Comparison of ENCODE assay signal across 13 cellular contexts in genomic region chr1:46556822-46557221, GRCh38. TPM values are rescaled to one million over a fixed set of nuclear protein-coding genes. Genes with fewer than 3 reads are reported as not detected.
DNase-seq lines count a peak whose midpoint lies in the region; ATAC-seq and TF ChIP-seq lines count a peak whose summit lies in the region.
"Had no signal": no experiment of that assay in that cellular context is flagged by ENCODE, and none has a peak within 500 bp of the region (broad histone marks: within the 10 kb centered on the region; RNA-seq: fewer than 3 reads in every experiment).

No MANE protein-coding gene starts in this region.

- peak; percentile 70 for DNase-seq in Daoy (ENCODE audit: low read depth)
- DNase-seq in body of pancreas, result peak in 2 of 4 donors; percentile 21 to 51
- DNase-seq in lung microvascular endothelial cell (ENCODE audit: low read depth in 2 of 2), result peak; percentile 20 to 39
- no peak for DNase-seq in COR-L47 (lab: John Stamatoyannopoulos, UW)
- DNase-seq in right lobe of liver, result no peak
- DNase-seq: activated CD4-positive, alpha-beta T cell treated with anti-CD3 and anti-CD28 coated beads for 1 hour; NCI-H1436 had no signal

- no peaks in the 10 kb centered on the region for H3K4me1 ChIP-seq in Loucy (ENCODE audit: insufficient read depth, low read length, poor library complexity, severe bottlenecking)
- peaks cover 6% of the 10 kb centered on the region for H3K4me1 ChIP-seq in body of pancreas
- H3K4me1 ChIP-seq in right lobe of liver, result no peaks in the 10 kb centered on the region
- H3K4me1 ChIP-seq: prostate gland had no signal

- H3K36me3 ChIP-seq in Loucy (ENCODE audit: insufficient read depth, low read length), result no peaks in the 10 kb centered on the region
- peaks cover 19 to 25% of the 10 kb centered on the region in 2 donors for H3K36me3 ChIP-seq in body of pancreas (replicated peaks in 1 of 2; ENCODE audit: insufficient read depth in 1 of 2, low read depth in 2 of 2)
- H3K36me3 ChIP-seq in right lobe of liver, result peaks cover 0 to 19% (median under 1%) of the 10 kb centered on the region in 4 donors
- H3K36me3 ChIP-seq: prostate gland had no signal

- peak overlapping the region in 2 of 4 donors; percentile 36 to 49 for H3K27ac ChIP-seq in body of pancreas
- H3K27ac ChIP-seq in right lobe of liver, result no peak overlapping the region
- H3K27ac ChIP-seq: prostate gland had no signal

- H3K9me2 ChIP-seq in Loucy (replicated peaks; ENCODE audit: low read depth, low read length), result no peaks in the 10 kb centered on the region

- H3K27me3 ChIP-seq in Loucy (ENCODE audit: insufficient read depth, low read length, poor library complexity, severe bottlenecking), result no peaks in the 10 kb centered on the region
- no peaks in the 10 kb centered on the region for H3K27me3 ChIP-seq in body of pancreas
- no peaks in the 10 kb centered on the region for H3K27me3 ChIP-seq in right lobe of liver

- intact Hi-C loops in body of pancreas (cut with DNase I) (no loop called here), right lobe of liver (cut with DNase I) (no loop called here)

- H3K9me3 ChIP-seq in Loucy (ENCODE audit: insufficient read depth, low read depth, low read length) (no peaks in the 10 kb centered on the region), body of pancreas (no peaks in the 10 kb centered on the region), right lobe of liver (no peaks in the 10 kb centered on the region)
- H3K9me3 ChIP-seq: prostate gland had no signal

- WGBS in body of pancreas, 2 donors, result 41 to 49% methylated on average over 3 of the region's 3 CpGs
- 62% methylated on average over 3 of the region's 3 CpGs for WGBS in right lobe of liver (ENCODE audit: insufficient coverage, low coverage, low lambda C conversion rate, missing lambda C conversion rate)

- H3K9ac ChIP-seq in Loucy (ENCODE audit: low read depth, low read length, poor library complexity, severe bottlenecking), result no peak overlapping the region

- ATAC-seq in body of pancreas, result peak; percentile 78
- ATAC-seq in GM21526 (IDR thresholded peaks at IDR 0.05; ENCODE audit: low FRiP score, unreplicated experiment), result no peak
- ATAC-seq in HG03469 (IDR thresholded peaks at IDR 0.05; ENCODE audit: unreplicated experiment), result no peak
- ATAC-seq in right lobe of liver, result no peak

- TF ChIP-seq CTCF in Loucy (conservative IDR thresholded peaks at IDR 0.05; ENCODE audit: low read length) (peak; percentile 40), body of pancreas (IDR thresholded peaks at IDR 0.05) (no peak), right lobe of liver (IDR thresholded peaks at IDR 0.05) (no peak)

- H2AFZ ChIP-seq in Loucy (ENCODE audit: low read length), result no peak overlapping the region

- TF ChIP-seq POLR2A in body of pancreas (IDR thresholded peaks at IDR 0.05) (no peak), right lobe of liver (IDR thresholded peaks at IDR 0.05) (no peak)

- H3K4me3 ChIP-seq in Loucy (ENCODE audit: low read length, poor library complexity, severe bottlenecking), result no peak overlapping the region
- no peak overlapping the region for H3K4me3 ChIP-seq in body of pancreas
- no peak overlapping the region for H3K4me3 ChIP-seq in right lobe of liver
- H3K4me3 ChIP-seq: prostate gland had no signal

- H3K79me2 ChIP-seq in Loucy (ENCODE audit: insufficient read depth, low read length), result no peaks in the 10 kb centered on the region

- no peaks in the 10 kb centered on the region for H4K20me1 ChIP-seq in Loucy (ENCODE audit: insufficient read depth, low read length, poor library complexity, severe bottlenecking)

- H3F3A ChIP-seq in Loucy (ENCODE audit: low read depth), result no peaks in the 10 kb centered on the region

- H3K4me2 ChIP-seq in Loucy (ENCODE audit: low read depth, low read length, poor library complexity, severe bottlenecking), result no peak overlapping the region

RNA-seq across cellular contexts. Expression of gene KNCN, which starts 5.4 kb away (rescaled TPM):
- total RNA-seq in Daoy (2014; rRNA removed; shearing (Covaris generic)), result not detected in 2 replicates
- total RNA-seq in body of pancreas (not detected), lung microvascular endothelial cell (not detected in 2 replicates), right lobe of liver (not detected)
- total RNA-seq: epithelial cell of proximal tubule, lower leg skin, prostate gland had no signal

RNA-seq across cellular contexts. Expression of gene MKNK1, which starts 47.2 kb away (rescaled TPM):
- 8.9 and 21.5 TPM in 2 replicates for total RNA-seq in Daoy (2014; rRNA removed; shearing (Covaris generic))
- total RNA-seq in body of pancreas (100 to 1,000 TPM; 155 to 238 TPM), lung microvascular endothelial cell (11.8 and 12.1 TPM in 2 replicates), right lobe of liver (10 to 100 TPM; 17.5 to 27.2 (median 20.8) TPM)

RNA-seq across cellular contexts. Expression of gene MOB3C, which starts 59.8 kb away (rescaled TPM):
- total RNA-seq in Daoy (2014; rRNA removed; shearing (Covaris generic)), result 4.0 and 5.1 TPM in 2 replicates
- total RNA-seq in body of pancreas, result 10 to 100 TPM; 20.8 to 23.3 TPM
- 6.3 and 10.3 TPM in 2 replicates for total RNA-seq in lung microvascular endothelial cell
- total RNA-seq in right lobe of liver, result 1 to 10 TPM; 2.6 to 6.3 (median 5.7) TPM

Comparison
In these comparisons a context has a peak if more than half of its experiments do, and no peak if none do; other contexts are left out.
1. DNase-seq: peak in Daoy (single experiment) and lung microvascular endothelial cell (2 of 2); none in COR-L47 (single experiment) and right lobe of liver (0 of 3).